In genomic region chr10:80177781-80178636, GRCh38 we compare ENCODE assay signal across 13 cellular contexts. TPM values are rescaled to one million over a fixed set of nuclear protein-coding genes. Genes with fewer than 3 reads are reported as not detected.
DNase-seq lines count a peak whose midpoint lies in the region; ATAC-seq and TF ChIP-seq lines count a peak whose summit lies in the region.
"Had no signal": no experiment of that assay in that cellular context is flagged by ENCODE, and none has a peak within 500 bp of the region (broad histone marks: within the 10 kb centered on the region; RNA-seq: fewer than 3 reads in every experiment).

No MANE protein-coding gene starts in this region.

- H3K36me3 Mint-ChIP-seq in central memory CD8-positive, alpha-beta T cell (ENCODE audit: insufficient read depth) = peaks cover 26% of the 10 kb centered on the region

- H3K27ac ChIP-seq in mesodermal cell (ENCODE audit: low read depth, low read length, severe bottlenecking) = peak overlapping the region; percentile 26
- peak overlapping the region in 1 of 4 donors; percentile 13 for H3K27ac ChIP-seq in tibial nerve
- H3K27ac ChIP-seq: SK-N-MC had no signal

- H3K36me3 ChIP-seq in mesodermal cell (ENCODE audit: control insufficient read depth, insufficient read depth, low read length) (peaks cover 16% of the 10 kb centered on the region), tibial nerve (peaks cover 0 to 21% (median 0%) of the 10 kb centered on the region in 3 donors)

- no peak for TF ChIP-seq POLR2A in tibial nerve (IDR thresholded peaks at IDR 0.05)

- H3K27ac Mint-ChIP-seq in central memory CD8-positive, alpha-beta T cell (ENCODE audit: low read depth) = peak overlapping the region; percentile 80

- DNase-seq in AG10803 (ENCODE audit: low read depth) (peak; percentile 52), GM03348 (ENCODE audit: low spot score) (peak; percentile 44), SHP77 treated with DMSO at 0.1 percent for 48 hours (lab: John Stamatoyannopoulos, UW) (no peak), NCI-H774 (lab: John Stamatoyannopoulos, UW) (no peak), tibial nerve (ENCODE audit: low spot score in 2 of 2) (no peak)
- no peak for DNase-seq in central memory CD8-positive, alpha-beta T cell (ENCODE audit: low spot score in 2 of 2)
- DNase-seq: NCI-H2081 treated with DMSO at 0.1 percent for 48 hours; stimulated activated CD4-positive, alpha-beta T cell treated with anti-CD3 and anti-CD28 coated beads, Interleukin-15, amount 100 ng/mL, for 24 hours had no signal

- no peaks in the 10 kb centered on the region for H3K9me3 Mint-ChIP-seq in central memory CD8-positive, alpha-beta T cell
- H3K9me3 Mint-ChIP-seq: IgD-negative memory B cell had no signal

- peaks cover 59% of the 10 kb centered on the region for H3K4me1 Mint-ChIP-seq in central memory CD8-positive, alpha-beta T cell

- H3K4me1 ChIP-seq in mesodermal cell (ENCODE audit: control insufficient read depth, insufficient read depth, low read length, poor library complexity, severe bottlenecking) (peaks cover 13% of the 10 kb centered on the region), tibial nerve (peaks cover 0 to 47% (median 18%) of the 10 kb centered on the region in 4 donors)

- TF ChIP-seq EP300 in tibial nerve (IDR thresholded peaks at IDR 0.05) = no peak

- no peak for ATAC-seq in central memory CD8-positive, alpha-beta T cell (replicated peaks; ENCODE audit: extremely low read depth, poor library complexity, severe bottlenecking)
- ATAC-seq in GM19035 (IDR thresholded peaks at IDR 0.05; ENCODE audit: unreplicated experiment) = no peak

- no peaks in the 10 kb centered on the region for H3K27me3 ChIP-seq in tibial nerve

- no peak overlapping the region for H3K4me3 Mint-ChIP-seq in central memory CD8-positive, alpha-beta T cell

- H3K4me3 ChIP-seq in AG10803 (ENCODE audit: low read length) (no peak overlapping the region), mesodermal cell (ENCODE audit: extremely low read depth, insufficient read depth, low read length, poor library complexity, severe bottlenecking) (no peak overlapping the region), tibial nerve (no peak overlapping the region)
- H3K4me3 ChIP-seq: SK-N-MC had no signal

- no peaks in the 10 kb centered on the region for H3K27me3 Mint-ChIP-seq in central memory CD8-positive, alpha-beta T cell
- H3K27me3 Mint-ChIP-seq: IgD-negative memory B cell had no signal

- H3K9me3 ChIP-seq in mesodermal cell (ENCODE audit: control insufficient read depth, low read length) (no peaks in the 10 kb centered on the region), tibial nerve (no peaks in the 10 kb centered on the region)

- 82% methylated on average over 11 to 12 of the region's 12 CpGs for WGBS in mesodermal cell (ENCODE audit: insufficient coverage in 2 of 2), 2 experiments
- WGBS in tibial nerve, 2 donors = 45 to 54% methylated on average over 10 to 11 of the region's 12 CpGs

- TF ChIP-seq CTCF in AG10803 (conservative IDR thresholded peaks at IDR 0.05; ENCODE audit: low read length) = no peak
- TF ChIP-seq CTCF in tibial nerve (IDR thresholded peaks at IDR 0.05) = no peak

RNA-seq across cellular contexts. Expression of gene ANXA11, which starts 27.3 kb away (rescaled TPM):
- polyA plus RNA-seq in mesodermal cell (2013, experiment 1 of 2) = 112 TPM
- 106 TPM for polyA plus RNA-seq in mesodermal cell (2013, experiment 2 of 2)
- total RNA-seq in tibial nerve = 100 to 1,000 TPM in 3 of 4 donors, 10 to 100 TPM in 1; 99.8 to 128 (median 113) TPM

RNA-seq across cellular contexts. Expression of gene PLAC9, which starts 45.5 kb away (rescaled TPM):
- polyA plus RNA-seq in mesodermal cell (2013, experiment 1 of 2) = 7.5 TPM
- 6.0 TPM for polyA plus RNA-seq in mesodermal cell (2013, experiment 2 of 2)
- 100 to 1,000 TPM in 3 of 4 donors, 10 to 100 TPM in 1; 63.3 to 199 (median 140) TPM for total RNA-seq in tibial nerve
- total RNA-seq: activated CD8-positive, alpha-beta memory T cell treated with anti-CD3 and anti-CD28 coated beads for 36 hours had no signal
- polyA plus RNA-seq: IgD-negative memory B cell had no signal

Comparison
In these comparisons a context has a peak if more than half of its experiments do, and no peak if none do; other contexts are left out.
1. DNase-seq: peak in AG10803 (single experiment) and GM03348 (single experiment); none in central memory CD8-positive, alpha-beta T cell (0 of 2), SHP77 treated with DMSO at 0.1 percent for 48 hours (single experiment), NCI-H774 (single experiment) and tibial nerve (0 of 2).